In genomic region chr11:62081378-62082291, GRCh38 we compare ENCODE assay signal across 8 cellular contexts.
DNase-seq lines count a peak whose midpoint lies in the region; ATAC-seq, FAIRE-seq and TF ChIP-seq lines count a peak whose summit lies in the region.

No MANE protein-coding gene starts in this region.

- H3K27me3 ChIP-seq in WERI-Rb-1 (ENCODE audit: insufficient read depth, low read depth, severe bottlenecking) (no peaks in the 10 kb centered on the region), brain microvascular endothelial cell (replicated peaks) (no peaks in the 10 kb centered on the region)

- H3K36me3 ChIP-seq in WERI-Rb-1 (no peaks in the 10 kb centered on the region), brain microvascular endothelial cell (replicated peaks) (no peaks in the 10 kb centered on the region)

- DNase-seq in GM19239 (ENCODE audit: insufficient read length, low spot score) (peak; percentile 37), NCI-H2196 treated with DMSO at 0.1 percent for 48 hours (lab: John Stamatoyannopoulos, UW; ENCODE audit: unreplicated experiment) (peak; percentile 66), WERI-Rb-1 (peak; percentile 83), brain microvascular endothelial cell (peak; percentile 66), iris pigment epithelial cell (ENCODE audit: low read depth) (peak; percentile 63)
- DNase-seq in stimulated activated CD4-positive, alpha-beta T cell treated with anti-CD3 and anti-CD28 coated beads, Interleukin-15, amount 100 ng/mL, for 24 hours = peak; percentile 86

- peak; percentile 81 for FAIRE-seq in GM19239 (lab: Jason Lieb, UNC)

- no peak overlapping the region for H3K27ac ChIP-seq in 22Rv1
- H3K27ac ChIP-seq in WERI-Rb-1 = no peak overlapping the region
- no peak overlapping the region for H3K27ac ChIP-seq in brain microvascular endothelial cell

- H3K4me3 ChIP-seq in WERI-Rb-1 (ENCODE audit: low read depth, low read length) (no peak overlapping the region), brain microvascular endothelial cell (ENCODE audit: low read depth, low read length) (no peak overlapping the region)

- H3K9me3 ChIP-seq in WERI-Rb-1 (ENCODE audit: severe bottlenecking) = no peaks in the 10 kb centered on the region

- no peak for ATAC-seq in GM21737 (IDR thresholded peaks at IDR 0.05; ENCODE audit: unreplicated experiment)

- TF ChIP-seq CTCF in 22Rv1 (IDR thresholded peaks at IDR 0.05) (peak; percentile 97), WERI-Rb-1 (IDR thresholded peaks at IDR 0.05; ENCODE audit: low read depth, low read length) (peak; percentile 79), brain microvascular endothelial cell (IDR thresholded peaks at IDR 0.05; ENCODE audit: low read depth, low read length, missing control alignments) (peak; percentile 88)

- in situ Hi-C loops in brain microvascular endothelial cell (cut with HindIII; ENCODE audit: low pct_ligation_motif_present, low sequenced_read_pairs) = no loop called here
